8 cellular contexts compared by ENCODE assay signal in genomic region chr1:198657550-198658064, GRCh38. TPM values are rescaled to one million over a fixed set of nuclear protein-coding genes. Genes with fewer than 3 reads are reported as not detected.
DNase-seq lines count a peak whose midpoint lies in the region; ATAC-seq and TF ChIP-seq lines count a peak whose summit lies in the region.

No MANE protein-coding gene starts in this region.

- intact Hi-C loops in aorta (cut with DNase I) = no loop called here

- no peaks in the 10 kb centered on the region for H3K27me3 ChIP-seq in aorta (ENCODE audit: control insufficient read depth in 1 of 2, insufficient read depth in 2 of 2, low read length in 1 of 2)

- DNase-seq in AG09309 (ENCODE audit: low read depth) = peak; percentile 99
- peak in 3 of 5 experiments; percentile 16 to 69 (median 65) for DNase-seq in T-helper 2 cell
- peak; percentile 91 to 94 for DNase-seq in foreskin fibroblast
- no peak for DNase-seq in aorta
- DNase-seq in foreskin melanocyte = no peak
- DNase-seq in NCI-H1436 (lab: John Stamatoyannopoulos, UW) = no peak

- WGBS in aorta, 2 donors = 3 to 8% methylated on average over 3 of the region's 3 CpGs

- peak; percentile 40 for ATAC-seq in GM19035 (IDR thresholded peaks at IDR 0.05; ENCODE audit: unreplicated experiment)
- ATAC-seq in HG03469 (IDR thresholded peaks at IDR 0.05; ENCODE audit: unreplicated experiment) = peak; percentile 31
- peak; percentile 57 for ATAC-seq in aorta (ENCODE audit: low FRiP score)

- H3K4me3 ChIP-seq in AG09309 (ENCODE audit: control insufficient read depth, low read depth, low read length) = no peak overlapping the region
- no peak overlapping the region for H3K4me3 ChIP-seq in foreskin fibroblast (ENCODE audit: low read depth in 1 of 2, low read length in 2 of 2)
- no peak overlapping the region for H3K4me3 ChIP-seq in aorta (ENCODE audit: low read length in 2 of 2)

- no peak overlapping the region for H3K27ac ChIP-seq in aorta (ENCODE audit: low read depth in 1 of 2, low read length in 2 of 2)

- no peak for TF ChIP-seq CTCF in AG09309 (IDR thresholded peaks at IDR 0.05; ENCODE audit: control insufficient read depth, insufficient read depth, low read depth, low read length, missing control alignments)
- no peak for TF ChIP-seq CTCF in foreskin fibroblast (IDR thresholded peaks at IDR 0.05; ENCODE audit: low read depth, low read length)

- no peaks in the 10 kb centered on the region for H3K36me3 ChIP-seq in aorta (ENCODE audit: control insufficient read depth in 1 of 2, insufficient read depth in 2 of 2, low read length in 1 of 2)

- H3K9me3 ChIP-seq in aorta (ENCODE audit: control insufficient read depth, low read length) = no peaks in the 10 kb centered on the region

- H3K4me1 ChIP-seq in aorta (ENCODE audit: control insufficient read depth in 1 of 2, insufficient read depth in 2 of 2, low read length in 2 of 2) = peaks cover 0 to 2% of the 10 kb centered on the region in 2 donors

RNA-seq across cellular contexts. Expression of gene PTPRC, which starts 18.8 kb away (rescaled TPM):
- 10 to 100 TPM; 46.6 to 89.9 TPM for total RNA-seq in aorta
- 10 to 100 TPM in 1 of 2 donors, 1 to 10 TPM in 1; 1.4 to 12.9 TPM for polyA plus RNA-seq in aorta

Comparison
In these comparisons a context has a peak if more than half of its experiments do, and no peak if none do; other contexts are left out.
1. DNase-seq: peak in AG09309 (single experiment), T-helper 2 cell (3 of 5) and foreskin fibroblast (2 of 2); none in aorta (0 of 2), foreskin melanocyte (single experiment) and NCI-H1436 (single experiment).
2. Peak in every context shown above with its lines, with median percentiles within 50 percentile points of each other: ATAC-seq.